Comparison of ENCODE assay signal across 8 cellular contexts in genomic region chr1:155244368-155245162, GRCh38. TPM values are rescaled to one million over a fixed set of nuclear protein-coding genes. Genes with fewer than 3 reads are reported as not detected.
DNase-seq lines count a peak whose midpoint lies in the region; ATAC-seq and TF ChIP-seq lines count a peak whose summit lies in the region.

No MANE protein-coding gene starts in this region.

- DNase-seq in DND-41 (peak; percentile 100), KBM-7 (peak; percentile 99), PC-9 (peak; percentile 94 to 96), esophagus muscularis mucosa (ENCODE audit: extremely low spot score) (peak; percentile 99), myocyte (ENCODE audit: low read depth) (peak; percentile 100)
- peak; percentile 81 for DNase-seq in activated T-cell treated with anti-CD3 and anti-CD28 coated beads, Interleukin-2, amount 50 U/mL, for 4 hours
- peak; percentile 87 to 91 for DNase-seq in stimulated activated CD8-positive, alpha-beta memory T cell treated with anti-CD3 and anti-CD28 coated beads, Interleukin-7, amount 100 ng/mL, for 4 hours (ENCODE audit: low read depth in 2 of 2)

- H3K9me3 Mint-ChIP-seq in activated T-cell treated with anti-CD3 and anti-CD28 coated beads, Interleukin-2, amount 50 U/mL, for 4 hours: no peaks in the 10 kb centered on the region

- ATAC-seq in DND-41 (ENCODE audit: insufficient read depth, low read depth) (peak; percentile 96), GM21723 (IDR thresholded peaks at IDR 0.05; ENCODE audit: unreplicated experiment) (peak; percentile 82)
- peak; percentile 97 for ATAC-seq in activated T-cell treated with anti-CD3 and anti-CD28 coated beads, Interleukin-2, amount 50 U/mL, for 4 hours

- H3K27ac ChIP-seq in DND-41 (ENCODE audit: low read length): peak overlapping the region; percentile 96
- H3K27ac ChIP-seq in PC-9: peak overlapping the region; percentile 72
- H3K27ac ChIP-seq in esophagus muscularis mucosa (replicated peaks in 1 of 4): peak overlapping the region; percentile 83 to 92 (median 90)

- H3K9me2 ChIP-seq in PC-9 (ENCODE audit: insufficient read depth): no peaks in the 10 kb centered on the region

- H3K9me3 ChIP-seq in DND-41 (ENCODE audit: insufficient read depth, low read length, severe bottlenecking): no peaks in the 10 kb centered on the region
- no peaks in the 10 kb centered on the region for H3K9me3 ChIP-seq in PC-9 (ENCODE audit: insufficient read depth, low read depth)
- H3K9me3 ChIP-seq in esophagus muscularis mucosa: peaks cover 0 to 3% (median 0%) of the 10 kb centered on the region in 4 donors

- peaks cover 42% of the 10 kb centered on the region for H3K4me1 Mint-ChIP-seq in activated T-cell treated with anti-CD3 and anti-CD28 coated beads, Interleukin-2, amount 50 U/mL, for 4 hours (ENCODE audit: low read depth)

- H3K4me2 ChIP-seq in DND-41 (ENCODE audit: insufficient read depth, low read length) (peak overlapping the region; percentile 72), PC-9 (peak overlapping the region; percentile 82)

- no peaks in the 10 kb centered on the region for H3K27me3 ChIP-seq in DND-41 (ENCODE audit: insufficient read depth, low read length, poor library complexity)
- H3K27me3 ChIP-seq in PC-9 (ENCODE audit: insufficient read depth, low read depth): no peaks in the 10 kb centered on the region
- peaks cover 0 to 4% (median 0%) of the 10 kb centered on the region in 4 donors for H3K27me3 ChIP-seq in esophagus muscularis mucosa

- under 1% methylated on average over 52 of the region's 53 CpGs for WGBS in esophagus muscularis mucosa

- TF ChIP-seq EP300 in esophagus muscularis mucosa (IDR thresholded peaks at IDR 0.05): no peak

- peak; percentile 56 for TF ChIP-seq CTCF in DND-41 (IDR thresholded peaks at IDR 0.05; ENCODE audit: borderline replicate concordance, extremely low read depth, low read length, poor library complexity, severe bottlenecking)
- peak; percentile 91 for TF ChIP-seq CTCF in PC-9 (conservative IDR thresholded peaks at IDR 0.05)
- peak; percentile 54 to 74 (median 66) for TF ChIP-seq CTCF in esophagus muscularis mucosa (IDR thresholded peaks at IDR 0.05)

- H3F3A ChIP-seq in PC-9 (ENCODE audit: insufficient read depth, low read depth): peaks cover 43% of the 10 kb centered on the region

- intact Hi-C loops in PC-9 (cut with micrococcal nuclease; ENCODE audit: unreplicated experiment) (loop anchor here (1.0 kb wide), 3 partner anchors 37 to 404 kb away; partner anchors contain the start of gene THBS3), esophagus muscularis mucosa (cut with DNase I) (no loop called here)

- H3K79me2 ChIP-seq in DND-41 (ENCODE audit: insufficient read depth, low read length) (peaks cover 33% of the 10 kb centered on the region), PC-9 (ENCODE audit: low read depth) (0 out of 2 replicates have a peak, but pooled peaks cover 6% of the 10 kb centered on the region)

- CTCF ChIA-PET in PC-9 (lab: Charles Lee): interaction anchor here (1.5 kb wide), 1 partner anchor 72 kb away, joined by 3 read pairs; the partner anchor contains the start of gene KRTCAP2

- H3K27me3 Mint-ChIP-seq in activated T-cell treated with anti-CD3 and anti-CD28 coated beads, Interleukin-2, amount 50 U/mL, for 4 hours (ENCODE audit: low read depth): peaks cover 2% of the 10 kb centered on the region

- H3K9ac ChIP-seq in DND-41 (ENCODE audit: low read depth, low read length): peak overlapping the region; percentile 83

- peak overlapping the region; percentile 90 for H3K4me3 Mint-ChIP-seq in activated T-cell treated with anti-CD3 and anti-CD28 coated beads, Interleukin-2, amount 50 U/mL, for 4 hours

- H4K20me1 ChIP-seq in DND-41 (ENCODE audit: insufficient read depth, low read length) (no peaks in the 10 kb centered on the region), PC-9 (ENCODE audit: insufficient read depth) (no peaks in the 10 kb centered on the region)

- in situ Hi-C loops in KBM-7 (cut with MboI; ENCODE audit: low pct_unique_long_range_greater_than_20kb, low sequenced_read_pairs): no loop called here

- BruUV-seq in PC-9 (replicated peaks; lab: Mats Ljungman, UMichigan): no TSS peak

- peak overlapping the region; percentile 74 to 82; a peak in 3 of 4 replicates for H3K4me3 ChIP-seq in DND-41 (ENCODE audit: low read depth in 1 of 2, low read length in 2 of 2)
- peak overlapping the region; percentile 75 for H3K4me3 ChIP-seq in PC-9
- peak overlapping the region; percentile 56 to 68 (median 60) for H3K4me3 ChIP-seq in esophagus muscularis mucosa

- H3K4me1 ChIP-seq in DND-41 (ENCODE audit: insufficient read depth, low read length): peaks cover 50% of the 10 kb centered on the region
- H3K4me1 ChIP-seq in PC-9 (replicated peaks; ENCODE audit: insufficient read depth): peaks cover 26% of the 10 kb centered on the region
- H3K4me1 ChIP-seq in esophagus muscularis mucosa: peaks cover 17 to 50% (median 49%) of the 10 kb centered on the region in 4 donors

- H3K36me3 Mint-ChIP-seq in activated T-cell treated with anti-CD3 and anti-CD28 coated beads, Interleukin-2, amount 50 U/mL, for 4 hours (ENCODE audit: insufficient read depth): peaks cover 3% of the 10 kb centered on the region

- POLR2A ChIA-PET in PC-9 (lab: Charles Lee; ENCODE audit: unreplicated experiment): interaction anchor here (0.7 to 1.0 kb wide), 2 partner anchors 50 to 64 kb away, joined by 3 to 12 read pairs; partner anchors contain the start of gene FDPS

- H3K36me3 ChIP-seq in DND-41 (ENCODE audit: insufficient read depth, low read length) (peaks cover 22% of the 10 kb centered on the region), PC-9 (ENCODE audit: low read depth) (no peaks in the 10 kb centered on the region), esophagus muscularis mucosa (peaks cover 10 to 31% (median 20%) of the 10 kb centered on the region in 4 donors)

- TF ChIP-seq POLR2A in esophagus muscularis mucosa (IDR thresholded peaks at IDR 0.05; ENCODE audit: low read depth): peak; percentile 67

- H2AFZ ChIP-seq in DND-41 (ENCODE audit: low read depth, low read length) (peak overlapping the region; percentile 96), PC-9 (peak overlapping the region; percentile 94)

RNA-seq across cellular contexts. Expression of gene ENTREP3, which starts 10.7 kb away (rescaled TPM):
- 56.9 and 60.8 TPM in 2 replicates for total RNA-seq in PC-9 (2021)
- total RNA-seq in activated T-cell treated with anti-CD3 and anti-CD28 coated beads, Interleukin-2, amount 50 U/mL, for 4 hours: 10 to 100 TPM; 31.7 to 41.3 (median 39.8) TPM
- 10 to 100 TPM; 15.1 to 38.7 (median 22.6) TPM for total RNA-seq in esophagus muscularis mucosa
- total RNA-seq in myocyte: 7.5 and 13.1 TPM in 2 replicates
- 42.2 TPM for polyA plus RNA-seq in myocyte (2012)

RNA-seq across cellular contexts. Expression of gene SCAMP3, which starts 17.6 kb away (rescaled TPM):
- total RNA-seq in PC-9 (2021): 56.9 and 64.1 TPM in 2 replicates
- total RNA-seq in activated T-cell treated with anti-CD3 and anti-CD28 coated beads, Interleukin-2, amount 50 U/mL, for 4 hours: 100 to 1,000 TPM; 193 to 214 (median 208) TPM
- 10 to 100 TPM; 33.6 to 56.0 (median 43.5) TPM for total RNA-seq in esophagus muscularis mucosa
- total RNA-seq in myocyte: 106 and 130 TPM in 2 replicates
- 129 TPM for polyA plus RNA-seq in myocyte (2012)

RNA-seq across cellular contexts. Expression of gene CLK2, which starts 28.7 kb away (rescaled TPM):
- total RNA-seq in PC-9 (2021) (39.1 and 43.9 TPM in 2 replicates), esophagus muscularis mucosa (10 to 100 TPM; 17.6 to 32.0 (median 25.3) TPM), myocyte (24.8 and 26.8 TPM in 2 replicates)
- 10 to 100 TPM; 64.2 to 68.4 (median 66.3) TPM for total RNA-seq in activated T-cell treated with anti-CD3 and anti-CD28 coated beads, Interleukin-2, amount 50 U/mL, for 4 hours
- polyA plus RNA-seq in myocyte (2012): 39.4 TPM

RNA-seq across cellular contexts. Expression of gene HCN3, which starts 32.7 kb away (rescaled TPM):
- total RNA-seq in PC-9 (2021) (6.6 and 7.5 TPM in 2 replicates), esophagus muscularis mucosa (1 to 10 TPM; 1.0 to 2.1 (median 1.4) TPM), myocyte (2.1 and 3.0 TPM in 2 replicates)
- 1 to 10 TPM; 1.1 to 1.3 (median 1.3) TPM for total RNA-seq in activated T-cell treated with anti-CD3 and anti-CD28 coated beads, Interleukin-2, amount 50 U/mL, for 4 hours
- polyA plus RNA-seq in myocyte (2012): 8.1 TPM

RNA-seq across cellular contexts. Expression of gene MTX1, which starts 36.1 kb away (rescaled TPM):
- total RNA-seq in PC-9 (2021) (56.1 and 68.9 TPM in 2 replicates), esophagus muscularis mucosa (10 to 100 TPM; 34.1 to 52.8 (median 38.0) TPM), myocyte (15.1 and 18.8 TPM in 2 replicates)
- 10 to 100 TPM; 77.4 to 88.6 (median 77.7) TPM for total RNA-seq in activated T-cell treated with anti-CD3 and anti-CD28 coated beads, Interleukin-2, amount 50 U/mL, for 4 hours
- polyA plus RNA-seq in myocyte (2012): 40.2 TPM

Comparison
In these comparisons a context has a peak if more than half of its experiments do, and no peak if none do; other contexts are left out.
1. Peak in every context shown above with its lines: DNase-seq, ATAC-seq, H3K4me3 ChIP-seq and H3K27ac ChIP-seq.